In the genomic region with DNA sequence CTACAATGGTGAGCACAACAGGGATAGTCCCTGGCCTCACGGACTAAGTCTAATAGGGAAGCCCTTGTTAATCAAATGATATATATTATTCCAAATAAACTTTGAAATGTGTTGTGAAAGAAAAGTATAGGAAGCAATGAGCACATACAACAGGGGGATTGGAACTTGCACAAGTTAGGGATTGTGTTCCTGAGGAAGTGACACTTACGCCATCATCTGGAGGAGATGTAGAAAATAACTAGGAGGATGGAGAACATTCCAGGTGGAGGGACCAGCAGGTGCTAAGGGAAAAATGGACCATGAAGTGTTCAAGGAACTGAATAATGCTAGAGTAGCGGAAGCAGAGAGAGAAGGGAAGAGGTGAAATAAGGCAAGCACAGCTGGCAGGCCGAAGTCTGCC, we compare ENCODE assay signal across 23 cellular contexts.
"Had no signal": no experiment of that assay in that cellular context is flagged by ENCODE, and none has a peak within 500 bp of the region (broad histone marks: within the 10 kb centered on the region; RNA-seq: fewer than 3 reads in every experiment).

No MANE protein-coding gene starts in this region.

- ATAC-seq: activated CD4-positive, CD25-positive, alpha-beta regulatory T cell treated with anti-CD3 and anti-CD28 coated beads, Interleukin-2, amount 50 U/mL, for 24 hours; activated CD8-positive, alpha-beta memory T cell treated with anti-CD3 and anti-CD28 coated beads, Interleukin-2, amount 10 ng/mL, durations not matched to agents 7 days and 5 days; activated CD8-positive, alpha-beta T cell treated with anti-CD3 and anti-CD28 coated beads for 36 hours; activated naive CD8-positive, alpha-beta T cell treated with anti-CD3 and anti-CD28 coated beads, Interleukin-2, amount 50 U/mL, for 24 hours; left lobe of liver; lower lobe of right lung; naive thymus-derived CD4-positive, alpha-beta T cell; T-helper 17 cell had no signal

- H3K4me1 ChIP-seq: lower lobe of right lung, testis had no signal

- H3K27me3 ChIP-seq: foreskin keratinocyte, testis had no signal

- H3K27me3 Mint-ChIP-seq: activated CD4-positive, alpha-beta T cell treated with anti-CD3 and anti-CD28 coated beads, Interleukin-2, amount 10 ng/mL, durations not matched to agents 7 days and 5 days; activated CD8-positive, alpha-beta memory T cell treated with anti-CD3 and anti-CD28 coated beads, Interleukin-2, amount 10 ng/mL, durations not matched to agents 7 days and 5 days; activated CD8-positive, alpha-beta T cell treated with anti-CD3 and anti-CD28 coated beads for 36 hours; activated naive CD8-positive, alpha-beta T cell treated with anti-CD3 and anti-CD28 coated beads, Interleukin-2, amount 50 U/mL, for 24 hours; dendritic cell treated with granulocyte-macrophage colony-stimulating factor and Interleukin-4, amounts not matched to agents 40 ng/mL and 50 ng/mL, for 4 days; T-helper 17 cell; type B pancreatic cell had no signal

- H3K27ac ChIP-seq: foreskin keratinocyte, lower lobe of right lung, testis had no signal

- H3K36me3 Mint-ChIP-seq: activated CD8-positive, alpha-beta memory T cell treated with anti-CD3 and anti-CD28 coated beads, Interleukin-2, amount 10 ng/mL, durations not matched to agents 7 days and 5 days; immature natural killer cell; type B pancreatic cell had no signal

- H3K9me3 ChIP-seq: lower lobe of right lung, testis had no signal

- H3K27ac Mint-ChIP-seq: activated CD4-positive, alpha-beta T cell treated with anti-CD3 and anti-CD28 coated beads, Interleukin-2, amount 10 ng/mL, durations not matched to agents 7 days and 5 days; activated CD8-positive, alpha-beta memory T cell treated with anti-CD3 and anti-CD28 coated beads, Interleukin-2, amount 10 ng/mL, durations not matched to agents 7 days and 5 days; activated CD8-positive, alpha-beta T cell treated with anti-CD3 and anti-CD28 coated beads for 36 hours; activated naive CD8-positive, alpha-beta T cell treated with anti-CD3 and anti-CD28 coated beads, Interleukin-2, amount 50 U/mL, for 24 hours; activated T-helper 1 cell treated with anti-CD3 and anti-CD28 coated beads, Interleukin-12 subunit alpha, Interleukin-12 subunit beta, Interleukin-2, Interleukin-4 antibody, amounts not matched to agents 30 ng/mL and 10 ng/mL and 1 ng/mL, durations not matched to agents 14 hours and 24 hours and 36 hours; dendritic cell treated with granulocyte-macrophage colony-stimulating factor and Interleukin-4, amounts not matched to agents 40 ng/mL and 50 ng/mL, for 4 days; immature natural killer cell; naive thymus-derived CD4-positive, alpha-beta T cell; T-helper 17 cell; type B pancreatic cell had no signal

- H3K4me3 Mint-ChIP-seq: activated CD4-positive, alpha-beta T cell treated with anti-CD3 and anti-CD28 coated beads, Interleukin-2, amount 10 ng/mL, durations not matched to agents 7 days and 5 days; activated CD8-positive, alpha-beta memory T cell treated with anti-CD3 and anti-CD28 coated beads, Interleukin-2, amount 10 ng/mL, durations not matched to agents 7 days and 5 days; activated CD8-positive, alpha-beta T cell treated with anti-CD3 and anti-CD28 coated beads for 36 hours; activated naive CD8-positive, alpha-beta T cell treated with anti-CD3 and anti-CD28 coated beads, Interleukin-2, amount 50 U/mL, for 24 hours; activated T-helper 1 cell treated with anti-CD3 and anti-CD28 coated beads, Interleukin-12 subunit alpha, Interleukin-12 subunit beta, Interleukin-2, Interleukin-4 antibody, amounts not matched to agents 30 ng/mL and 10 ng/mL and 1 ng/mL, durations not matched to agents 14 hours and 24 hours and 36 hours; dendritic cell treated with granulocyte-macrophage colony-stimulating factor and Interleukin-4, amounts not matched to agents 40 ng/mL and 50 ng/mL, for 4 days; immature natural killer cell; naive thymus-derived CD4-positive, alpha-beta T cell; neural crest cell; T-helper 17 cell; type B pancreatic cell had no signal

- H3K9me3 Mint-ChIP-seq: activated CD4-positive, alpha-beta T cell treated with anti-CD3 and anti-CD28 coated beads, Interleukin-2, amount 10 ng/mL, durations not matched to agents 7 days and 5 days; activated CD8-positive, alpha-beta T cell treated with anti-CD3 and anti-CD28 coated beads for 36 hours; activated T-helper 1 cell treated with anti-CD3 and anti-CD28 coated beads, Interleukin-12 subunit alpha, Interleukin-12 subunit beta, Interleukin-2, Interleukin-4 antibody, amounts not matched to agents 30 ng/mL and 10 ng/mL and 1 ng/mL, durations not matched to agents 14 hours and 24 hours and 36 hours; dendritic cell treated with granulocyte-macrophage colony-stimulating factor and Interleukin-4, amounts not matched to agents 40 ng/mL and 50 ng/mL, for 4 days; type B pancreatic cell had no signal

- H3K4me3 ChIP-seq: lower lobe of right lung, testis had no signal

- H3K36me3 ChIP-seq: lower lobe of right lung had no signal

- DNase-seq: activated CD4-positive, alpha-beta T cell treated with anti-CD3 and anti-CD28 coated beads, Interleukin-2, amount 10 ng/mL, durations not matched to agents 7 days and 5 days; activated CD8-positive, alpha-beta memory T cell treated with anti-CD3 and anti-CD28 coated beads, Interleukin-2, amount 10 ng/mL, durations not matched to agents 7 days and 5 days; activated CD8-positive, alpha-beta T cell treated with anti-CD3 and anti-CD28 coated beads for 36 hours; activated gamma-delta T cell; activated naive CD4-positive, alpha-beta T cell treated with anti-CD3 and anti-CD28 coated beads, Interleukin-2, amount 50 U/mL, for 16 hours; activated naive CD8-positive, alpha-beta T cell treated with anti-CD3 and anti-CD28 coated beads, Interleukin-2, amount 50 U/mL, for 24 hours; effector CD4-positive, alpha-beta T cell; erythroblast; foreskin keratinocyte; immature natural killer cell; lower lobe of right lung; naive thymus-derived CD4-positive, alpha-beta T cell; posterior cingulate gyrus; stimulated activated CD4-positive, alpha-beta T cell treated with anti-CD3 and anti-CD28 coated beads, Interleukin-2, amount 100 ng/mL, for 48 hours; stimulated activated naive CD4-positive, alpha-beta T cell; T-helper 17 cell; testis had no signal

- H3K4me1 Mint-ChIP-seq: activated CD4-positive, alpha-beta T cell treated with anti-CD3 and anti-CD28 coated beads, Interleukin-2, amount 10 ng/mL, durations not matched to agents 7 days and 5 days; activated naive CD8-positive, alpha-beta T cell treated with anti-CD3 and anti-CD28 coated beads, Interleukin-2, amount 50 U/mL, for 24 hours; T-helper 17 cell had no signal
